23 cellular contexts compared by ENCODE assay signal in the genomic region with DNA sequence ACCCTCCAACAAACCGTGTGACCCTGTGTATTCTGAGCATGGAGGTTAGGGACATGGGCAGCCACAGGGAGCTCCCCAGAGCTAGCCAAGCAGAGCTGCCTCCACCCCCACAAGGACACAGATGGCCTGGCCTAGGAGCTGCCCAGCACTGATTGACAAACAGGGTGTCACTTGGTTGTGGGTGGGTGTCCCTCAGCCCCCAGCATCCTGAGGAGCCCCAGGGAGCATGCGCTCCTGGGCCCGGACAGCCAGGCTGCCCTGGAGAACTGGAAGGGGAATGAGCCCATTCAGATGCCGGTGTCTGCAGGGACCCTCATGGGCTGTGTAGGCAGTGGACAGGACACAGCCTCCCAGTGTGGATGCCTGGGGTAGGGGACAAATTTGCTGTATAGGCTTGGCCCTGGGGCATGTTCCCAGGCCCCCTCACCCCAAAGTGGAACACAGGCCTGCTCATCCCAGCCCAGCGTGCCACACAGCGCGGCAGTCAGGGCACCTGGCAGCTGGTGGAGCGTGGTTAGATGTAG.
A peak's percentile ranks its signal among the peaks of the same experiment; 100 is the strongest.
DNase-seq lines count a peak whose midpoint lies in the region; ATAC-seq and TF ChIP-seq lines count a peak whose summit lies in the region.
"Had no signal": no experiment of that assay in that cellular context is flagged by ENCODE, and none has a peak within 500 bp of the region (broad histone marks: within the 10 kb centered on the region; RNA-seq: fewer than 3 reads in every experiment).

No MANE protein-coding gene starts in this region.

- H3K27me3 Mint-ChIP-seq in neural progenitor cell (ENCODE audit: insufficient read depth, low read depth) = no peaks in the 10 kb centered on the region

- H4K20me1 ChIP-seq in neural progenitor cell (ENCODE audit: low read depth) (peaks cover 4% of the 10 kb centered on the region), osteoblast (ENCODE audit: insufficient read depth, low read length) (no peaks in the 10 kb centered on the region)

- H3K4me1 ChIP-seq in neural progenitor cell = peaks cover 10% of the 10 kb centered on the region
- peaks cover 4% of the 10 kb centered on the region for H3K4me1 ChIP-seq in osteoblast (ENCODE audit: insufficient read depth, low read length)
- H3K4me1 ChIP-seq: esophagus squamous epithelium, foreskin keratinocyte, testis had no signal

- H3K27me3 ChIP-seq in neural progenitor cell = no peaks in the 10 kb centered on the region
- no peaks in the 10 kb centered on the region for H3K27me3 ChIP-seq in osteoblast (ENCODE audit: insufficient read depth, low read length)
- H3K27me3 ChIP-seq: esophagus squamous epithelium, foreskin keratinocyte, testis had no signal

- H3K79me2 ChIP-seq in neural progenitor cell (ENCODE audit: low read depth) (no peaks in the 10 kb centered on the region), osteoblast (ENCODE audit: insufficient read depth, low read length) (no peaks in the 10 kb centered on the region)

- no peak for ATAC-seq in HG03432 (IDR thresholded peaks at IDR 0.05; ENCODE audit: unreplicated experiment)
- ATAC-seq: activated naive CD8-positive, alpha-beta T cell treated with anti-CD3 and anti-CD28 coated beads, Interleukin-2, amount 50 U/mL, for 24 hours; foreskin keratinocyte; SK-N-SH treated with all-trans-retinoic acid at 6 μM for 48 hours; stimulated activated effector memory CD8-positive, alpha-beta T cell treated with anti-CD3 and anti-CD28 coated beads, Interleukin-12 subunit alpha, Interleukin-12 subunit beta, amount 100 ng/mL, for 72 hours had no signal

- no peaks in the 10 kb centered on the region for H3F3A ChIP-seq in neural progenitor cell (ENCODE audit: low read depth)

- H3K4me2 ChIP-seq in neural progenitor cell = no peak overlapping the region
- H3K4me2 ChIP-seq in osteoblast (ENCODE audit: insufficient read depth, low read length) = no peak overlapping the region

- H3K4me1 Mint-ChIP-seq in neural progenitor cell = peaks cover 14% of the 10 kb centered on the region

- no peaks in the 10 kb centered on the region for H3K9me3 Mint-ChIP-seq in neural progenitor cell
- H3K9me3 Mint-ChIP-seq: activated naive CD8-positive, alpha-beta T cell treated with anti-CD3 and anti-CD28 coated beads, Interleukin-2, amount 50 U/mL, for 24 hours; H9; stimulated activated effector memory CD8-positive, alpha-beta T cell treated with anti-CD3 and anti-CD28 coated beads, Interleukin-12 subunit alpha, Interleukin-12 subunit beta, amount 100 ng/mL, for 72 hours; T-helper 1 cell treated with Interleukin-12 subunit alpha and Interleukin-12 subunit beta and Interleukin-4 antibody, amounts not matched to agents 30 μg/mL and 1 μg/mL, for 36 hours had no signal

- H3K9ac ChIP-seq in neural progenitor cell = no peak overlapping the region

- H3K9me3 ChIP-seq in neural progenitor cell (ENCODE audit: low read depth) = no peaks in the 10 kb centered on the region
- no peaks in the 10 kb centered on the region for H3K9me3 ChIP-seq in osteoblast (ENCODE audit: low read depth, low read length)
- H3K9me3 ChIP-seq: esophagus squamous epithelium, testis had no signal

- H2AFZ ChIP-seq in neural progenitor cell (replicated peaks) (no peak overlapping the region), osteoblast (ENCODE audit: low read length) (no peak overlapping the region)

- H3K27ac ChIP-seq in caudate nucleus (ENCODE audit: low read depth, low read length) (peak overlapping the region; percentile 60), neural progenitor cell (no peak overlapping the region), temporal lobe (ENCODE audit: low read depth, low read length) (peak overlapping the region; percentile 79), osteoblast (ENCODE audit: low read depth, low read length) (no peak overlapping the region)
- H3K27ac ChIP-seq: esophagus squamous epithelium, foreskin keratinocyte, HL-60, testis had no signal

- H3K27ac Mint-ChIP-seq in neural progenitor cell = no peak overlapping the region
- H3K27ac Mint-ChIP-seq: activated naive CD8-positive, alpha-beta T cell treated with anti-CD3 and anti-CD28 coated beads, Interleukin-2, amount 50 U/mL, for 24 hours; H9; stimulated activated effector memory CD8-positive, alpha-beta T cell treated with anti-CD3 and anti-CD28 coated beads, Interleukin-12 subunit alpha, Interleukin-12 subunit beta, amount 100 ng/mL, for 72 hours; T-helper 1 cell treated with Interleukin-12 subunit alpha and Interleukin-12 subunit beta and Interleukin-4 antibody, amounts not matched to agents 30 μg/mL and 1 μg/mL, for 36 hours had no signal

- TF ChIP-seq CTCF in neural progenitor cell (IDR thresholded peaks at IDR 0.05) (no peak), osteoblast (IDR thresholded peaks at IDR 0.05; ENCODE audit: extremely low read depth, low read depth, low read length) (no peak)

- H3K36me3 ChIP-seq in neural progenitor cell (no peaks in the 10 kb centered on the region), osteoblast (ENCODE audit: insufficient read depth, low read length) (no peaks in the 10 kb centered on the region)

- no peak overlapping the region for H3K4me3 Mint-ChIP-seq in neural progenitor cell
- H3K4me3 Mint-ChIP-seq: activated naive CD8-positive, alpha-beta T cell treated with anti-CD3 and anti-CD28 coated beads, Interleukin-2, amount 50 U/mL, for 24 hours; H9; stimulated activated effector memory CD8-positive, alpha-beta T cell treated with anti-CD3 and anti-CD28 coated beads, Interleukin-12 subunit alpha, Interleukin-12 subunit beta, amount 100 ng/mL, for 72 hours; T-helper 1 cell treated with Interleukin-12 subunit alpha and Interleukin-12 subunit beta and Interleukin-4 antibody, amounts not matched to agents 30 μg/mL and 1 μg/mL, for 36 hours had no signal

- H3K36me3 Mint-ChIP-seq in neural progenitor cell = peaks cover 3% of the 10 kb centered on the region
- H3K36me3 Mint-ChIP-seq: stimulated activated effector memory CD8-positive, alpha-beta T cell treated with anti-CD3 and anti-CD28 coated beads, Interleukin-12 subunit alpha, Interleukin-12 subunit beta, amount 100 ng/mL, for 72 hours had no signal

- peak in 3 of 61 donors; percentile 19 to 44 (median 28) for DNase-seq in caudate nucleus (lab: John Stamatoyannopoulos, UW)
- peak; percentile 64 for DNase-seq in globus pallidus (ENCODE audit: low spot score)
- peak; percentile 1 for DNase-seq in neural progenitor cell (ENCODE audit: low spot score)
- DNase-seq in NCI-H2196 (lab: John Stamatoyannopoulos, UW; ENCODE audit: unreplicated experiment) = no peak
- DNase-seq in osteoblast (ENCODE audit: insufficient read length, low spot score, missing footprints) = no peak
- DNase-seq: activated CD4-positive, CD25-positive, alpha-beta regulatory T cell; activated naive CD4-positive, alpha-beta T cell; activated naive CD8-positive, alpha-beta T cell treated with anti-CD3 and anti-CD28 coated beads, Interleukin-2, amount 50 U/mL, for 24 hours; DMS53; esophagus squamous epithelium; foreskin keratinocyte; H9; mammary epithelial cell; NCI-H2029; NCI-H526; Right ventricle myocardium superior; testis had no signal

- H3K4me3 ChIP-seq in neural progenitor cell = no peak overlapping the region
- H3K4me3 ChIP-seq in osteoblast (ENCODE audit: insufficient read depth, low read length) = no peak overlapping the region
- H3K4me3 ChIP-seq: esophagus squamous epithelium, testis had no signal

Comparison
In these comparisons a context has a peak if more than half of its experiments do, and no peak if none do; other contexts are left out.
1. DNase-seq: peak in globus pallidus (single experiment) and neural progenitor cell (single experiment); none in NCI-H2196 (single experiment) and osteoblast (single experiment).
2. H3K27ac ChIP-seq: peak in caudate nucleus (single experiment) and temporal lobe (single experiment); none in neural progenitor cell (single experiment) and osteoblast (single experiment).